In genomic region chr11:61971177-61972111, GRCh38 we compare ENCODE assay signal across 1 cellular context.
TF ChIP-seq lines count a peak whose summit lies in the region.

No MANE protein-coding gene starts in this region.

TF ChIP-seq in HepG2, 621 proteins besides CTCF, POLR2A, EP300 and RAD21 (continued from another document and continues in another):
- no peak for TF ChIP-seq IRF1 (CRISPR knock-in tag; IDR thresholded peaks at IDR 0.05; ENCODE audit: low read depth)
- TF ChIP-seq ZNF788 (CRISPR knock-in tag; IDR thresholded peaks at IDR 0.05; ENCODE audit: borderline replicate concordance), result peak; percentile 23; the same call in 1 of the 2 replicates
- no peak for TF ChIP-seq RBAK (CRISPR knock-in tag; IDR thresholded peaks at IDR 0.05)
- 0 out of 2 replicates have a peak, but pooled peaks have one; percentile 64 for TF ChIP-seq DR1 (CRISPR knock-in tag; IDR thresholded peaks at IDR 0.05)
- no peak for TF ChIP-seq KDM1A (CRISPR knock-in tag; IDR thresholded peaks at IDR 0.05)
- TF ChIP-seq MTA1 (CRISPR knock-in tag; IDR thresholded peaks at IDR 0.05; ENCODE audit: borderline replicate concordance), result 0 out of 2 replicates have a peak, but pooled peaks have one; percentile 38
- no peak for TF ChIP-seq SRSF9 (IDR thresholded peaks at IDR 0.05; ENCODE audit: borderline replicate concordance, insufficient read depth, low read depth, low read length, poor library complexity, severe bottlenecking)
- TF ChIP-seq SKIL (CRISPR knock-in tag; IDR thresholded peaks at IDR 0.05; ENCODE audit: borderline replicate concordance), result no peak
- no peak for TF ChIP-seq GTF2F1 (IDR thresholded peaks at IDR 0.05; ENCODE audit: low read length)
- TF ChIP-seq FOXO1 (CRISPR knock-in tag; IDR thresholded peaks at IDR 0.05), result peak; percentile 57; the same call in 1 of the 2 replicates
- peak; percentile 82; the same call in 1 of the 2 replicates for TF ChIP-seq AFF4 (CRISPR knock-in tag; IDR thresholded peaks at IDR 0.05)
- no peak for TF ChIP-seq GPN1 (CRISPR knock-in tag; IDR thresholded peaks at IDR 0.05; ENCODE audit: borderline replicate concordance)
- TF ChIP-seq MATR3 (CRISPR knock-in tag; IDR thresholded peaks at IDR 0.05), result no peak
- no peak for TF ChIP-seq RFXANK (CRISPR knock-in tag; IDR thresholded peaks at IDR 0.05)
- no peak; the same call in 1 of the 2 replicates for TF ChIP-seq ZSCAN9 (CRISPR knock-in tag; IDR thresholded peaks at IDR 0.05; ENCODE audit: borderline replicate concordance)
- peak; percentile 51; the same call in 1 of the 2 replicates for TF ChIP-seq ZNF564 (CRISPR knock-in tag; IDR thresholded peaks at IDR 0.05)
- TF ChIP-seq NFIB (CRISPR knock-in tag; IDR thresholded peaks at IDR 0.05; ENCODE audit: borderline replicate concordance), result no peak
- TF ChIP-seq SMC3 (IDR thresholded peaks at IDR 0.05; ENCODE audit: low read length), result no peak
- TF ChIP-seq ZFP1 (CRISPR knock-in tag; IDR thresholded peaks at IDR 0.05), result peak; percentile 35; the same call in 1 of the 2 replicates
- TF ChIP-seq ZNF121 (CRISPR knock-in tag; IDR thresholded peaks at IDR 0.05), result no peak; the same call in 1 of the 2 replicates
- no peak for TF ChIP-seq ZNF678 (CRISPR knock-in tag; IDR thresholded peaks at IDR 0.05)
- TF ChIP-seq TFAP4 (IDR thresholded peaks at IDR 0.05; ENCODE audit: borderline replicate concordance, low read depth), result peak; percentile 61; the same call in 1 of the 2 replicates
- no peak for TF ChIP-seq ARID5B (CRISPR knock-in tag; IDR thresholded peaks at IDR 0.05)
- no peak for TF ChIP-seq ZNF530 (CRISPR knock-in tag; IDR thresholded peaks at IDR 0.05; ENCODE audit: low read depth)
- no peak for TF ChIP-seq KIAA2018 (CRISPR knock-in tag; IDR thresholded peaks at IDR 0.05; ENCODE audit: borderline replicate concordance)
- TF ChIP-seq ZNF616 (CRISPR knock-in tag; IDR thresholded peaks at IDR 0.05; ENCODE audit: low read depth), result no peak
- TF ChIP-seq NFE2L1 (CRISPR knock-in tag; IDR thresholded peaks at IDR 0.05; ENCODE audit: borderline replicate concordance), result no peak
- no peak for TF ChIP-seq SP1 (IDR thresholded peaks at IDR 0.05)
- TF ChIP-seq SP1 (CRISPR knock-in tag; IDR thresholded peaks at IDR 0.05), result peak; percentile 53; the same call in 1 of the 2 replicates
- TF ChIP-seq MBD4 (IDR thresholded peaks at IDR 0.05; ENCODE audit: borderline replicate concordance, low read length), result no peak
- peak; percentile 39; the same call in 1 of the 2 replicates for TF ChIP-seq ZNF709 (CRISPR knock-in tag; IDR thresholded peaks at IDR 0.05)
- TF ChIP-seq ZNF780A (CRISPR knock-in tag; IDR thresholded peaks at IDR 0.05), result no peak
- TF ChIP-seq ZNF253 (CRISPR knock-in tag; IDR thresholded peaks at IDR 0.05; ENCODE audit: borderline replicate concordance), result no peak
- TF ChIP-seq MLLT10 (CRISPR knock-in tag; IDR thresholded peaks at IDR 0.05), result no peak
- 0 out of 2 replicates have a peak, but pooled peaks have one; percentile 29 for TF ChIP-seq SNAI1 (CRISPR knock-in tag; IDR thresholded peaks at IDR 0.05; ENCODE audit: borderline replicate concordance)
- TF ChIP-seq REPIN1 (CRISPR knock-in tag; IDR thresholded peaks at IDR 0.05; ENCODE audit: borderline replicate concordance, low read depth), result peak; percentile 75; the same call in 1 of the 2 replicates
- peak; percentile 75; the same call in 1 of the 2 replicates for TF ChIP-seq ZNF598 (CRISPR knock-in tag; IDR thresholded peaks at IDR 0.05; ENCODE audit: borderline replicate concordance)
- 0 out of 2 replicates have a peak, but pooled peaks have one; percentile 15 for TF ChIP-seq DPF2 (CRISPR knock-in tag; IDR thresholded peaks at IDR 0.05; ENCODE audit: borderline replicate concordance, low read depth)
- no peak for TF ChIP-seq ZNF850 (CRISPR knock-in tag; conservative IDR thresholded peaks at IDR 0.05)
- TF ChIP-seq EED (CRISPR knock-in tag; IDR thresholded peaks at IDR 0.05), result no peak
